1 cellular context compared by ENCODE assay signal in genomic region chr10:11560076-11560709, GRCh38.
TF ChIP-seq lines count a peak whose summit lies in the region.

No MANE protein-coding gene starts in this region.

TF ChIP-seq in GM23338, 12 proteins besides CTCF, POLR2A, EP300 and RAD21 (continued from another document):
- TF ChIP-seq REST (IDR thresholded peaks at IDR 0.05; ENCODE audit: unreplicated experiment) = no peak
